Comparison of ENCODE assay signal across 8 cellular contexts in the genomic region with DNA sequence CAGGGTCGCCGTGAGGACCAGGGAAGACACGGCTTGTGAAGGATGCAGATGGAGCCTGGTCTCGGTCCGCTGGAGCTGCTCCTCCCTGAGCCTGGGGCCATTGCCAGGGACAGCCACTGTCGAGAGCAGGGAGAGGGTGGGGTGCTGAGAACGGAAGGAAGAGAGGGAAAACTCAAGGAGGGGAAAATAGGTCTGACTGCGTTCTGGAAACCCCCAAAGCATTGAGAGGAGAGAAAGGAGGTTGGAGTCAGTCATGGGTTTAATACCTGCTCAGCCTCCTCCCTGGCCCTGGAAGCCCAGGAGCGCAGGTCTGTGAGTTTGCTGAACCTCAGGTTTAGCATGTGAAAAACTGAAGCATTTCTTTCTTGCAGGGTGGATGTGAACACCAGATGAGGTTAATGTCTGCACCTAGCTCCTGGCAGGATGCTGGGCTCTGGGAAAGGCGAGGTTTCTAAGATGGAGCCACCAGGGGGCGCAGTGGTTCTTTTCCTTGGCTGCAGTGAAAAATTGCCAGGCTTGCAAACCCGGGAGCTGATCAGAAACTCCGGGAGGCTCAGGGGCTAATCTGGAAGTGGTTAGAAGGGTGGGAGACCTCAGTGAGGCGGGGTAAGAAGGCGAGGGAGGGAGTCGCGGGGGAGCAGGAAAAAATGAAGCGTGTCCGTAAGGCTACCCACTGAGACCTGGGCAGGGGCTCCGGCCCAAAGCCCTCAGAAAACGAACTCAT. TPM values are rescaled to one million over a fixed set of nuclear protein-coding genes. Genes with fewer than 3 reads are reported as not detected.
DNase-seq lines count a peak whose midpoint lies in the region; ATAC-seq and TF ChIP-seq lines count a peak whose summit lies in the region.

No MANE protein-coding gene starts in this region.

- no peaks in the 10 kb centered on the region for H3K9me3 Mint-ChIP-seq in activated naive CD4-positive, alpha-beta T cell treated with anti-CD3 and anti-CD28 coated beads for 36 hours

- peak; percentile 84 for ATAC-seq in upper lobe of right lung
- no peak for ATAC-seq in HG02623 (IDR thresholded peaks at IDR 0.05; ENCODE audit: unreplicated experiment)

- intact Hi-C loops in activated naive CD4-positive, alpha-beta T cell treated with anti-CD3 and anti-CD28 coated beads for 36 hours (cut with micrococcal nuclease): loop anchor here (1.0 kb wide), 2 partner anchors 45 to 73 kb away; a partner anchor contains a TSS
- intact Hi-C loops in upper lobe of right lung (cut with DNase I): no loop called here

- H3K4me1 Mint-ChIP-seq in activated naive CD4-positive, alpha-beta T cell treated with anti-CD3 and anti-CD28 coated beads for 36 hours (ENCODE audit: low read depth): peaks cover 19% of the 10 kb centered on the region

- H3K4me3 ChIP-seq in parathyroid adenoma (ENCODE audit: low read depth, low read length) (no peak overlapping the region), upper lobe of right lung (no peak overlapping the region)

- H3K4me1 ChIP-seq in parathyroid adenoma (no peaks in the 10 kb centered on the region), upper lobe of right lung (peaks cover 20% of the 10 kb centered on the region)

- H2AFZ ChIP-seq in parathyroid adenoma: no peak overlapping the region

- H3K36me3 Mint-ChIP-seq in activated naive CD4-positive, alpha-beta T cell treated with anti-CD3 and anti-CD28 coated beads for 36 hours (ENCODE audit: low read depth): no peaks in the 10 kb centered on the region

- no peaks in the 10 kb centered on the region for H3K79me2 ChIP-seq in parathyroid adenoma

- H3K4me3 Mint-ChIP-seq in activated naive CD4-positive, alpha-beta T cell treated with anti-CD3 and anti-CD28 coated beads for 36 hours: no peak overlapping the region

- H3K9ac ChIP-seq in parathyroid adenoma: no peak overlapping the region

- peak; percentile 87 for TF ChIP-seq CTCF in parathyroid adenoma (IDR thresholded peaks at IDR 0.05)
- peak; percentile 87 for TF ChIP-seq CTCF in upper lobe of right lung (IDR thresholded peaks at IDR 0.05)

- no peaks in the 10 kb centered on the region for H3K27me3 Mint-ChIP-seq in activated naive CD4-positive, alpha-beta T cell treated with anti-CD3 and anti-CD28 coated beads for 36 hours (ENCODE audit: low read depth)

- H3K27ac ChIP-seq in parathyroid adenoma (no peak overlapping the region), upper lobe of right lung (no peak overlapping the region)

- no peaks in the 10 kb centered on the region for H3K9me3 ChIP-seq in parathyroid adenoma (ENCODE audit: control insufficient read depth, low read length)
- H3K9me3 ChIP-seq in upper lobe of right lung: no peaks in the 10 kb centered on the region

- H3K27ac Mint-ChIP-seq in activated naive CD4-positive, alpha-beta T cell treated with anti-CD3 and anti-CD28 coated beads for 36 hours: no peak overlapping the region

- no peaks in the 10 kb centered on the region for H3K36me3 ChIP-seq in parathyroid adenoma (ENCODE audit: control insufficient read depth, insufficient read depth, low read length)
- no peaks in the 10 kb centered on the region for H3K36me3 ChIP-seq in upper lobe of right lung

- H3K4me2 ChIP-seq in parathyroid adenoma (ENCODE audit: low read length): no peak overlapping the region

- DNase-seq in DMS79 treated with DMSO at 0.1 percent for 48 hours (lab: John Stamatoyannopoulos, UW) (peak; percentile 20), M059J (ENCODE audit: low read depth) (peak; percentile 65), SK-N-DZ (ENCODE audit: low spot score) (peak; percentile 66), glomerular visceral epithelial cell (ENCODE audit: extremely low spot score) (peak; percentile 81), upper lobe of right lung (peak; percentile 83)
- DNase-seq in activated naive CD4-positive, alpha-beta T cell treated with anti-CD3 and anti-CD28 coated beads for 36 hours: peak; percentile 84

- H3K27me3 ChIP-seq in parathyroid adenoma (ENCODE audit: control insufficient read depth, insufficient read depth, low read length): no peaks in the 10 kb centered on the region
- no peaks in the 10 kb centered on the region for H3K27me3 ChIP-seq in upper lobe of right lung

- CTCF ChIA-PET in activated naive CD4-positive, alpha-beta T cell treated with anti-CD3 and anti-CD28 coated beads for 36 hours (lab: Charles Lee): interaction anchor here (0.5 to 3.0 kb wide), 42 partner anchors 8 to 1336 kb away, joined by 3 to 23 read pairs (median 3); a partner anchor contains a TSS

RNA-seq across cellular contexts. Expression of a gene that starts 33.6 kb away (rescaled TPM):
- total RNA-seq in M059J (2014; rRNA removed; shearing (Covaris generic)): 4.6 and 9.3 TPM in 2 replicates
- 23.7 and 30.9 TPM in 2 replicates for polyA plus RNA-seq in SK-N-DZ (2014; cell fraction: cytosol; rRNA removed)
- 36.7 and 50.3 TPM in 2 replicates for polyA plus RNA-seq in SK-N-DZ (2014; cell fraction: nucleus; rRNA removed)
- total RNA-seq in activated naive CD4-positive, alpha-beta T cell treated with anti-CD3 and anti-CD28 coated beads for 36 hours: 10 to 100 TPM; 25.0 to 27.1 TPM
- 94.0 TPM for total RNA-seq in upper lobe of right lung

RNA-seq across cellular contexts. Expression of a gene that starts 45.2 kb away (rescaled TPM):
- 0.15 and 0.86 TPM in 2 replicates for total RNA-seq in M059J (2014; rRNA removed; shearing (Covaris generic))
- polyA plus RNA-seq in SK-N-DZ (2014; cell fraction: cytosol; rRNA removed): 0.48 TPM in 1 of 2 replicates, not detected in the other
- not detected in 2 replicates for polyA plus RNA-seq in SK-N-DZ (2014; cell fraction: nucleus; rRNA removed)
- total RNA-seq in activated naive CD4-positive, alpha-beta T cell treated with anti-CD3 and anti-CD28 coated beads for 36 hours: not detected
- not detected for total RNA-seq in upper lobe of right lung

Comparison
In these comparisons a context has a peak if more than half of its experiments do, and no peak if none do; other contexts are left out.
1. DNase-seq: peak in every context shown above with its lines; median percentile 84 in activated naive CD4-positive, alpha-beta T cell treated with anti-CD3 and anti-CD28 coated beads for 36 hours; 83 in upper lobe of right lung; 81 in glomerular visceral epithelial cell; 66 in SK-N-DZ; 65 in M059J; 20 in DMS79 treated with DMSO at 0.1 percent for 48 hours.